In genomic region chrX:24927372-24927771, GRCh38 we compare ENCODE assay signal across 18 cellular contexts.
DNase-seq lines count a peak whose midpoint lies in the region; ATAC-seq and TF ChIP-seq lines count a peak whose summit lies in the region.
"Had no signal": no experiment of that assay in that cellular context is flagged by ENCODE, and none has a peak within 500 bp of the region (broad histone marks: within the 10 kb centered on the region; RNA-seq: fewer than 3 reads in every experiment).

No MANE protein-coding gene starts in this region.

- H3K36me3 Mint-ChIP-seq in activated T-helper 1 cell treated with anti-CD3 and anti-CD28 coated beads, Interleukin-12 subunit alpha, Interleukin-12 subunit beta, Interleukin-2, Interleukin-4 antibody, amounts not matched to agents 30 ng/mL and 10 ng/mL and 1 ng/mL, durations not matched to agents 14 hours and 24 hours and 36 hours (ENCODE audit: low read depth) = peaks cover 6% of the 10 kb centered on the region

- peak overlapping the region; percentile 58 for H3K27ac Mint-ChIP-seq in activated T-helper 1 cell treated with anti-CD3 and anti-CD28 coated beads, Interleukin-12 subunit alpha, Interleukin-12 subunit beta, Interleukin-2, Interleukin-4 antibody, amounts not matched to agents 30 ng/mL and 10 ng/mL and 1 ng/mL, durations not matched to agents 14 hours and 24 hours and 36 hours
- H3K27ac Mint-ChIP-seq: B cell; CD4-positive, CD25-positive, alpha-beta regulatory T cell; CD8-positive, alpha-beta T cell; H9 had no signal

- no peak overlapping the region for H3K27ac ChIP-seq in psoas muscle
- H3K27ac ChIP-seq: BLaER1, C4-2B, GM23248 had no signal

- 59 to 79% (median 60%) methylated on average over 5 of the region's 5 CpGs for WGBS in psoas muscle, 3 donors

- no peak overlapping the region for H3K4me3 ChIP-seq in psoas muscle
- H3K4me3 ChIP-seq: BLaER1, GM23248 had no signal

- intact Hi-C loops in activated T-helper 1 cell treated with anti-CD3 and anti-CD28 coated beads, Interleukin-12 subunit alpha, Interleukin-12 subunit beta, Interleukin-2, Interleukin-4 antibody, amounts not matched to agents 30 ng/mL and 10 ng/mL and 1 ng/mL, durations not matched to agents 14 hours and 24 hours and 36 hours (cut with micrococcal nuclease) = no loop called here
- intact Hi-C loops in psoas muscle (cut with DNase I) = no loop called here

- ATAC-seq in psoas muscle = peak in 3 of 4 donors; percentile 64 to 88 (median 83)
- ATAC-seq in GM19351 (IDR thresholded peaks at IDR 0.05; ENCODE audit: unreplicated experiment) = no peak
- ATAC-seq: CD8-positive, alpha-beta T cell; HCT116 had no signal

- H3K27me3 ChIP-seq in psoas muscle (ENCODE audit: insufficient read depth in 3 of 3, low read length in 2 of 3) = no peaks in the 10 kb centered on the region

- H3K27me3 Mint-ChIP-seq in activated T-helper 1 cell treated with anti-CD3 and anti-CD28 coated beads, Interleukin-12 subunit alpha, Interleukin-12 subunit beta, Interleukin-2, Interleukin-4 antibody, amounts not matched to agents 30 ng/mL and 10 ng/mL and 1 ng/mL, durations not matched to agents 14 hours and 24 hours and 36 hours (ENCODE audit: insufficient read depth) = no peaks in the 10 kb centered on the region
- H3K27me3 Mint-ChIP-seq: B cell; CD4-positive, CD25-positive, alpha-beta regulatory T cell had no signal

- no peaks in the 10 kb centered on the region for H3K4me1 ChIP-seq in psoas muscle
- H3K4me1 ChIP-seq: BLaER1, Caco-2 had no signal

- DNase-seq in NCI-H69 (lab: John Stamatoyannopoulos, UW) = peak; percentile 8
- DNase-seq in activated T-helper 1 cell treated with anti-CD3 and anti-CD28 coated beads, Interleukin-12 subunit alpha, Interleukin-12 subunit beta, Interleukin-2, Interleukin-4 antibody, amounts not matched to agents 30 ng/mL and 10 ng/mL and 1 ng/mL, durations not matched to agents 14 hours and 24 hours and 36 hours (ENCODE audit: low spot score) = no peak
- no peak for DNase-seq in psoas muscle
- DNase-seq in activated T-cell treated with anti-CD3 and anti-CD28 coated beads, Interleukin-2, amount 50 U/mL, for 48 hours = no peak
- DNase-seq in DMS 273 (lab: John Stamatoyannopoulos, UW; ENCODE audit: unreplicated experiment) = no peak
- DNase-seq: Caco-2; CD4-positive, CD25-positive, alpha-beta regulatory T cell; CD8-positive, alpha-beta T cell; DMS 273 treated with DMSO at 0.1 percent for 48 hours; DMS79; EL; GM23248; H9 had no signal

- no peaks in the 10 kb centered on the region for H3K36me3 ChIP-seq in psoas muscle (ENCODE audit: insufficient read depth in 1 of 2, low read depth in 1 of 2)

- no peaks in the 10 kb centered on the region for H3K9me3 ChIP-seq in psoas muscle
- H3K9me3 ChIP-seq: BLaER1, Caco-2 had no signal

- no peak overlapping the region for H3K4me3 Mint-ChIP-seq in activated T-helper 1 cell treated with anti-CD3 and anti-CD28 coated beads, Interleukin-12 subunit alpha, Interleukin-12 subunit beta, Interleukin-2, Interleukin-4 antibody, amounts not matched to agents 30 ng/mL and 10 ng/mL and 1 ng/mL, durations not matched to agents 14 hours and 24 hours and 36 hours
- H3K4me3 Mint-ChIP-seq: B cell; CD4-positive, CD25-positive, alpha-beta regulatory T cell; CD8-positive, alpha-beta T cell; H9 had no signal

- no peaks in the 10 kb centered on the region for H3K9me3 Mint-ChIP-seq in activated T-helper 1 cell treated with anti-CD3 and anti-CD28 coated beads, Interleukin-12 subunit alpha, Interleukin-12 subunit beta, Interleukin-2, Interleukin-4 antibody, amounts not matched to agents 30 ng/mL and 10 ng/mL and 1 ng/mL, durations not matched to agents 14 hours and 24 hours and 36 hours
- H3K9me3 Mint-ChIP-seq: CD4-positive, CD25-positive, alpha-beta regulatory T cell; CD8-positive, alpha-beta T cell; H9 had no signal

- TF ChIP-seq CTCF in psoas muscle (IDR thresholded peaks at IDR 0.05) = no peak

- peaks cover 9% of the 10 kb centered on the region for H3K4me1 Mint-ChIP-seq in activated T-helper 1 cell treated with anti-CD3 and anti-CD28 coated beads, Interleukin-12 subunit alpha, Interleukin-12 subunit beta, Interleukin-2, Interleukin-4 antibody, amounts not matched to agents 30 ng/mL and 10 ng/mL and 1 ng/mL, durations not matched to agents 14 hours and 24 hours and 36 hours (ENCODE audit: low read depth)
- H3K4me1 Mint-ChIP-seq: B cell had no signal
